In the genomic region with DNA sequence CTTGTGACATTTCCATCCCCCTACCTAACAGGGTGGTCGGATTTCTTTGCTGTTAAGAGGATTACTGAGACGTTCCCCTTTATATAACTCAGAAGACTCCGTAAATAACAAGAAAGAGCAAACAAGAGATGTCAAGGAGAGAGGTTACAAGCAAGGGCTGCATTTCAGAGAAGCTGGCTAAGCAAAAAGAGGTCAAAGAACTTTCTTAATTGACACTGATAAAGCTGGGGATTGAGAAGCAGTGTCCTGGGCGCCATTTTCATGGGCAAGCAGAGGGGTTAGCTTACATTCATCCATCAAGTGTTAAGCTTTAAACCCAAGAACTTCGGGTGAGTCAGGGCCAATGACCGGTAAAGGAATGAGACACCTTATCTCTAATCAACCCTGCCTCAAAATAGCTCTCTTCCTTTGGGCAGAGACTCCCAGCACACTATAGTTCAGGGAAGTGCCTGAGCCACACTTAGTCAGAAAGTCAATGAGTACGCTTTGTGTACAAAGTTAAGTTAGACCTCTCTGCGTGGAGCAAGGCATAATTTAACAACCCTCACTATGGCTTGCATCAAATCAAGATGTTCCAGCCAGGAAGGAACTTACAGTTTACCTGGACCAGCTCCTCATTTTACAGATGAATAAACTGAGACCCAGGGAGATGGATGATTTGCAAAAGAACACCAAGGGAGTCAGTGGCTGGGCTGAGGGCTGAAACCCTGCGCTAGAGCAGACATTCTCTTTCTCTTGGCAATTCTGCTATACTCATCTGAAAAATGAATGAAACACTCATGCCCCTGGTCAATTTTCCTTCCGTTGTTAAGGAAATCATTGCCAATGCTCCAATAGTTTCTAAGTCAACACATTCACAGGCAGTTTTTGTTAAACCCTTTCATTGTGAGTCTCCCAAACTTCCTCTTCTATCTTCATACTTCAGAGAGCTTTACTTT, we compare ENCODE assay signal across 1 cellular context.
TF ChIP-seq lines count a peak whose summit lies in the region.

No MANE protein-coding gene starts in this region.

TF ChIP-seq in GM23338, 12 proteins besides CTCF, POLR2A, EP300 and RAD21:
- TF ChIP-seq, protein P1, sequence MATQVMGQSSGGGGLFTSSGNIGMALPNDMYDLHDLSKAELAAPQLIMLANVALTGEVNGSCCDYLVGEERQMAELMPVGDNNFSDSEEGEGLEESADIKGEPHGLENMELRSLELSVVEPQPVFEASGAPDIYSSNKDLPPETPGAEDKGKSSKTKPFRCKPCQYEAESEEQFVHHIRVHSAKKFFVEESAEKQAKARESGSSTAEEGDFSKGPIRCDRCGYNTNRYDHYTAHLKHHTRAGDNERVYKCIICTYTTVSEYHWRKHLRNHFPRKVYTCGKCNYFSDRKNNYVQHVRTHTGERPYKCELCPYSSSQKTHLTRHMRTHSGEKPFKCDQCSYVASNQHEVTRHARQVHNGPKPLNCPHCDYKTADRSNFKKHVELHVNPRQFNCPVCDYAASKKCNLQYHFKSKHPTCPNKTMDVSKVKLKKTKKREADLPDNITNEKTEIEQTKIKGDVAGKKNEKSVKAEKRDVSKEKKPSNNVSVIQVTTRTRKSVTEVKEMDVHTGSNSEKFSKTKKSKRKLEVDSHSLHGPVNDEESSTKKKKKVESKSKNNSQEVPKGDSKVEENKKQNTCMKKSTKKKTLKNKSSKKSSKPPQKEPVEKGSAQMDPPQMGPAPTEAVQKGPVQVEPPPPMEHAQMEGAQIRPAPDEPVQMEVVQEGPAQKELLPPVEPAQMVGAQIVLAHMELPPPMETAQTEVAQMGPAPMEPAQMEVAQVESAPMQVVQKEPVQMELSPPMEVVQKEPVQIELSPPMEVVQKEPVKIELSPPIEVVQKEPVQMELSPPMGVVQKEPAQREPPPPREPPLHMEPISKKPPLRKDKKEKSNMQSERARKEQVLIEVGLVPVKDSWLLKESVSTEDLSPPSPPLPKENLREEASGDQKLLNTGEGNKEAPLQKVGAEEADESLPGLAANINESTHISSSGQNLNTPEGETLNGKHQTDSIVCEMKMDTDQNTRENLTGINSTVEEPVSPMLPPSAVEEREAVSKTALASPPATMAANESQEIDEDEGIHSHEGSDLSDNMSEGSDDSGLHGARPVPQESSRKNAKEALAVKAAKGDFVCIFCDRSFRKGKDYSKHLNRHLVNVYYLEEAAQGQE (IDR thresholded peaks at IDR 0.05; ENCODE audit: unreplicated experiment) = no peak
- TF ChIP-seq POLR2AphosphoS5 (IDR thresholded peaks at IDR 0.05; ENCODE audit: low read depth) (no peak), STAT1 (IDR thresholded peaks at IDR 0.05; ENCODE audit: unreplicated experiment) (no peak), EZH2 (IDR thresholded peaks at IDR 0.05; ENCODE audit: low read depth, unreplicated experiment) (no peak)
